8 cellular contexts compared by ENCODE assay signal in the genomic region with DNA sequence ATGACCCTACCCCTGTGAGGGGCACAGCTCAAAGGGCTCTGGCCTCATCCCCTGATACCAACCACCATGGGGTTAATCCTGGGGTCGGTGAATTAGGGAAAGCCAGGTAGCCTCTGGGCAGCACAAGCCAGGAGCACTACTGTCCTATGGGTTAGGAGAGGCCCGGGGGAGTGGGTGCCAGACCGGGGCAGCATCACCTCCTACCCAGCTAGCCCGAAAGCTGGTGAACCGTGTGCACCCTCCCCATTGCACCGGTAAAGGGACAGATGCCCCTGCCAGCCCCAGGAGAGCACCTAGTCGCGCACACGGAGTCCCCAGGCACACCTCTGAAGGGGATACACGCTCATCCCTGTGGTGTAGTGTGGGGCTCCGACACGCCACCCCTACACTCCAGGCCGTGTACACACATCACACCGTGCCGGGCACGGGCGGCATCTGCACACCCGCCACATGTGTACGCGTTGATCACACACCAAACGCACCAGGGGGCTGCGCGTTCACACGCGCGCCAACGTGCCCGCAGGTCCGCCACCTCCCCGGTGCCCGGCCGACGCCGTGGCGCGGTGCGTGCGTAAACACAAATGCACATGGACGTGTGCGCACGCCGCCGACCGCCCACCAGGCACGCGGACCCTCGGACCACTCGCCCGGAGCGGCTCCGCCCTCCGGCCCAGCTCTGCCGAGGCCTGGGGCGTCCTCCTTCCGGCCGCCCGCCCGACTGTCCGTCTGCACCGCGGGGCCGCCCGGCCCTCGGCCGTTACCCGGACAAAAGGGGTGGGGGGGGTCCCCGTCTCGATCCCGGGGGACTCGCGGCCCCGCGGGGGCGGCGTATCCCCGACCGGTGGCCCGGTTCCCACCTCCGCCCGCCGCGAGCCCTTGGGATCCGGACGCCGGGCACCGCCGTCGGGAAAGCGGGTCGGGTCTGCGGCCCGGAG. TPM values are rescaled to one million over a fixed set of nuclear protein-coding genes. Genes with fewer than 3 reads are reported as not detected.
DNase-seq lines count a peak whose midpoint lies in the region; ATAC-seq, FAIRE-seq and TF ChIP-seq lines count a peak whose summit lies in the region.

No MANE protein-coding gene starts in this region.

- no peak for TF ChIP-seq RAD21 in A549 (conservative IDR thresholded peaks at IDR 0.05 in 1 of 2, IDR thresholded peaks at IDR 0.05 in 1 of 2)

- WGBS in A549 (ENCODE audit: missing lambda C conversion rate), result 2% methylated on average over 51 of the region's 92 CpGs
- 1 to 2% methylated on average over 70 to 92 of the region's 92 CpGs for whole genome bisulfite sequencing in lung, 2 donors
- WGBS in stomach, 5 donors, result 1 to 7% (median 1%) methylated on average over 14 to 91 of the region's 92 CpGs

- intact Hi-C loops in stomach (cut with DNase I; ENCODE audit: low total_unique reads), result no loop called here

- H3K36me3 ChIP-seq in lung (ENCODE audit: control insufficient read depth in 2 of 2, insufficient read depth in 2 of 2, low read length in 2 of 2) (peaks cover 0 to 12% of the 10 kb centered on the region in 2 donors), stomach (peaks cover 8 to 21% (median 17%) of the 10 kb centered on the region in 4 donors)

- TF ChIP-seq EP300 in A549 (IDR thresholded peaks at IDR 0.05) (no peak), stomach (IDR thresholded peaks at IDR 0.05) (no peak)

- DNase-seq in A549 (ENCODE audit: low read depth in 1 of 2, low spot score in 1 of 2) (peak in 1 of 2 experiments; percentile 36), GM20000 (ENCODE audit: low spot score) (peak; percentile 71), T follicular helper cell (ENCODE audit: low read depth) (peak; percentile 13), chondrocyte (ENCODE audit: low spot score) (no peak), lung (ENCODE audit: low spot score) (no peak), stomach (no peak), Kasumi-1 (lab: John Stamatoyannopoulos, UW) (no peak)

- peak overlapping the region; percentile 22 for H3K27ac Mint-ChIP-seq in chondrocyte (ENCODE audit: unreplicated experiment)

- POLR2A ChIA-PET in A549 (lab: Yijun Ruan, JAX), result interaction anchor here (0.6 kb wide), 1 partner anchor 186 kb away, joined by 3 read pairs; no protein-coding TSS in a partner anchor

- H3K27me3 ChIP-seq in lung (ENCODE audit: control insufficient read depth, insufficient read depth), result no peaks in the 10 kb centered on the region
- H3K27me3 ChIP-seq in stomach, result no peaks in the 10 kb centered on the region

- peak overlapping the region; percentile 89 for H3K4me3 ChIP-seq in A549
- H3K4me3 ChIP-seq in lung, result peak overlapping the region; percentile 83
- H3K4me3 ChIP-seq in stomach, result peak overlapping the region; percentile 92 to 100 (median 96)

- FAIRE-seq in A549 (lab: Jason Lieb, UNC), result no peak

- H3K27ac ChIP-seq in A549 (peak overlapping the region; percentile 93 to 98), lung (ENCODE audit: low read depth in 1 of 2, low read length in 1 of 2) (peak overlapping the region; percentile 84 to 93), stomach (peak overlapping the region; percentile 86 to 99 (median 99))

- ATAC-seq in A549 (0 out of 6 replicates have a peak, but pooled peaks of 1 of the 2 experiments have one; percentile 0), lung (ENCODE audit: insufficient read depth, low FRiP score) (no peak), GM21786 (IDR thresholded peaks at IDR 0.05; ENCODE audit: unreplicated experiment) (no peak)

- no peaks in the 10 kb centered on the region for H3K27me3 Mint-ChIP-seq in chondrocyte (ENCODE audit: low read depth)

- H3K4me2 ChIP-seq in A549, result peak overlapping the region; percentile 99

- no peak for TF ChIP-seq CTCF in A549 (IDR thresholded peaks at IDR 0.05)
- TF ChIP-seq CTCF in GM20000 (IDR thresholded peaks at IDR 0.05; ENCODE audit: extremely low read depth, missing control alignments), result no peak
- TF ChIP-seq CTCF in chondrocyte (IDR thresholded peaks at IDR 0.05), result no peak
- no peak for TF ChIP-seq CTCF in lung (IDR thresholded peaks at IDR 0.05; ENCODE audit: control extremely low read depth, extremely low read depth)
- TF ChIP-seq CTCF in stomach (IDR thresholded peaks at IDR 0.05), result no peak

- H3K4me3 Mint-ChIP-seq in chondrocyte (ENCODE audit: unreplicated experiment), result peak overlapping the region; percentile 74

- no peaks in the 10 kb centered on the region for H3K9me3 Mint-ChIP-seq in chondrocyte (ENCODE audit: low read depth)

- H3K4me1 Mint-ChIP-seq in chondrocyte (ENCODE audit: low read depth), result peaks cover 38% of the 10 kb centered on the region

- CTCF ChIA-PET in A549 (lab: Yijun Ruan, JAX), result interaction anchor here (1.0 to 3.2 kb wide), 5 partner anchors 10 to 65 kb away, joined by 3 to 16 read pairs (median 4); a partner anchor contains a TSS

- peak; percentile 19; the same call in 1 of the 2 replicates for TF ChIP-seq POLR2A in A549 (IDR thresholded peaks at IDR 0.05; ENCODE audit: low read length)
- no peak for TF ChIP-seq POLR2A in stomach (IDR thresholded peaks at IDR 0.05)

- H3K4me1 ChIP-seq in A549 (peaks cover 40% of the 10 kb centered on the region), lung (ENCODE audit: control insufficient read depth in 2 of 2, insufficient read depth in 2 of 2, low read length in 2 of 2) (peaks cover 9 to 24% of the 10 kb centered on the region in 2 donors), stomach (peaks cover 56 to 86% (median 74%) of the 10 kb centered on the region in 4 donors)

- no peaks in the 10 kb centered on the region for H3K36me3 Mint-ChIP-seq in chondrocyte (ENCODE audit: low read depth)

- no peaks in the 10 kb centered on the region for H3K9me3 ChIP-seq in A549
- no peaks in the 10 kb centered on the region for H3K9me3 ChIP-seq in lung (ENCODE audit: control insufficient read depth in 2 of 2, insufficient read depth in 1 of 2, low read length in 1 of 2)
- H3K9me3 ChIP-seq in stomach, result no peaks in the 10 kb centered on the region

TF ChIP-seq in A549, 52 proteins besides CTCF, POLR2A, EP300 and RAD21:
- TF ChIP-seq BHLHE40 (IDR thresholded peaks at IDR 0.05; ENCODE audit: low read depth, low read length) (no peak), ESRRA (IDR thresholded peaks at IDR 0.05; ENCODE audit: borderline replicate concordance, low read length) (no peak), POLR2AphosphoS2 (conservative IDR thresholded peaks at IDR 0.05; ENCODE audit: low read length) (no peak), NPAS2 (CRISPR knock-in tag; IDR thresholded peaks at IDR 0.05; ENCODE audit: borderline replicate concordance) (no peak), CHD4 (IDR thresholded peaks at IDR 0.05; ENCODE audit: borderline replicate concordance) (no peak), MYC (IDR thresholded peaks at IDR 0.05; ENCODE audit: borderline replicate concordance, low read length) (peak; percentile 50; the same call in 1 of the 2 replicates), HOXB5 (CRISPR knock-in tag; IDR thresholded peaks at IDR 0.05) (no peak)
- TF ChIP-seq, protein P1, sequence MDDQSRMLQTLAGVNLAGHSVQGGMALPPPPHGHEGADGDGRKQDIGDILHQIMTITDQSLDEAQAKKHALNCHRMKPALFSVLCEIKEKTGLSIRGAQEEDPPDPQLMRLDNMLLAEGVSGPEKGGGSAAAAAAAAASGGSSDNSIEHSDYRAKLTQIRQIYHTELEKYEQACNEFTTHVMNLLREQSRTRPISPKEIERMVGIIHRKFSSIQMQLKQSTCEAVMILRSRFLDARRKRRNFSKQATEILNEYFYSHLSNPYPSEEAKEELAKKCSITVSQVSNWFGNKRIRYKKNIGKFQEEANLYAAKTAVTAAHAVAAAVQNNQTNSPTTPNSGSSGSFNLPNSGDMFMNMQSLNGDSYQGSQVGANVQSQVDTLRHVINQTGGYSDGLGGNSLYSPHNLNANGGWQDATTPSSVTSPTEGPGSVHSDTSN (IDR thresholded peaks at IDR 0.05), result no peak
- TF ChIP-seq, protein P2, sequence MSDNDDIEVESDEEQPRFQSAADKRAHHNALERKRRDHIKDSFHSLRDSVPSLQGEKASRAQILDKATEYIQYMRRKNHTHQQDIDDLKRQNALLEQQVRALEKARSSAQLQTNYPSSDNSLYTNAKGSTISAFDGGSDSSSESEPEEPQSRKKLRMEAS (IDR thresholded peaks at IDR 0.05), result peak; percentile 72

RNA-seq across cellular contexts. Expression of a gene that starts 0.8 kb away (rescaled TPM):
- polyA plus RNA-seq in A549 (2011; rRNA removed) (10.0 and 10.2 TPM in 2 replicates), A549 (2017; fragmentation: RNase III; extraction: RNeasy Plus Mini Kit Qiagen cat#74134 plus additional on column Dnase treatment) (33.2 to 36.6 TPM (median 34.1 TPM) in 3 replicates), lung (10 to 100 TPM; 20.2 to 43.2 TPM), stomach (10 to 100 TPM; 17.2 to 41.3 (median 31.9) TPM)
- 52.3 and 75.7 TPM in 2 replicates for polyA plus RNA-seq in A549 (2012; cell fraction: cytosol; rRNA removed)
- polyA plus RNA-seq in A549 (2012; cell fraction: nucleus; rRNA removed), result 126 and 212 TPM in 2 replicates
- polyA minus RNA-seq in A549 (2011; rRNA and poly(A)+ RNA removed), result 6.7 and 10.2 TPM in 2 replicates
- total RNA-seq in chondrocyte (22.9 to 36.6 TPM (median 23.6 TPM) in 3 replicates), lung (10 to 100 TPM in 1 of 2 donors, 1 to 10 TPM in 1; 6.6 to 38.5 TPM), stomach (10 to 100 TPM in 2 of 5 donors, 1 to 10 TPM in 2, under 1 TPM in 1; 0.58 to 77.2 (median 6.8) TPM)

RNA-seq across cellular contexts. Expression of a gene that starts 10.7 kb away (rescaled TPM):
- polyA plus RNA-seq in A549 (2011; rRNA removed) (4.3 and 8.2 TPM in 2 replicates), A549 (2017; fragmentation: RNase III; extraction: RNeasy Plus Mini Kit Qiagen cat#74134 plus additional on column Dnase treatment) (28.2 to 30.6 TPM (median 29.9 TPM) in 3 replicates), lung (10 to 100 TPM; 29.5 to 38.2 TPM), stomach (10 to 100 TPM; 13.2 to 21.5 (median 17.9) TPM)
- 13.8 and 18.5 TPM in 2 replicates for polyA plus RNA-seq in A549 (2012; cell fraction: cytosol; rRNA removed)
- 34.4 and 34.6 TPM in 2 replicates for polyA plus RNA-seq in A549 (2012; cell fraction: nucleus; rRNA removed)
- polyA minus RNA-seq in A549 (2011; rRNA and poly(A)+ RNA removed), result 10.7 and 16.5 TPM in 2 replicates
- total RNA-seq in chondrocyte (81.9 to 88.4 TPM (median 83.4 TPM) in 3 replicates), lung (100 to 1,000 TPM in 1 of 2 donors, 10 to 100 TPM in 1; 55.7 to 112 TPM), stomach (100 to 1,000 TPM in 2 of 5 donors, 10 to 100 TPM in 3; 34.7 to 469 (median 91.4) TPM)

RNA-seq across cellular contexts. Expression of a gene that starts 57.8 kb away (rescaled TPM):
- polyA plus RNA-seq in A549 (2011; rRNA removed), result 0.03 TPM in 1 of 2 replicates, not detected in the other
- polyA plus RNA-seq in A549 (2012; cell fraction: cytosol; rRNA removed), result 0.01 TPM in 2 replicates
- 0.02 and 0.04 TPM in 2 replicates for polyA plus RNA-seq in A549 (2012; cell fraction: nucleus; rRNA removed)
- polyA plus RNA-seq in A549 (2017; fragmentation: RNase III; extraction: RNeasy Plus Mini Kit Qiagen cat#74134 plus additional on column Dnase treatment), result 0.01 to 0.03 TPM in 2 of 3 replicates, not detected in the other
- polyA minus RNA-seq in A549 (2011; rRNA and poly(A)+ RNA removed), result not detected in 2 replicates
- total RNA-seq in chondrocyte, result 0.12 to 0.23 TPM in 2 of 3 replicates, not detected in the other
- total RNA-seq in lung, result under 1 TPM; 0.28 to 0.37 TPM
- polyA plus RNA-seq in lung, result under 1 TPM; 0.03 to 0.04 TPM
- total RNA-seq in stomach, result under 1 TPM in 2 of 5 donors, not detected in 3; 0.37 to 0.43 TPM
- not detected for polyA plus RNA-seq in stomach

Comparison
In these comparisons a context has a peak if more than half of its experiments do, and no peak if none do; other contexts are left out.
1. DNase-seq: peak in GM20000 (single experiment) and T follicular helper cell (single experiment); none in chondrocyte (single experiment), lung (single experiment), stomach (single experiment) and Kasumi-1 (0 of 2).
2. Peak in every context shown above with its lines, with median percentiles within 50 percentile points of each other: H3K27ac ChIP-seq and H3K4me3 ChIP-seq.